In genomic region chr12:116159175-116159574, GRCh38 we compare ENCODE assay signal across 12 cellular contexts.
DNase-seq lines count a peak whose midpoint lies in the region; ATAC-seq lines count a peak whose summit lies in the region.
"Had no signal": no experiment of that assay in that cellular context is flagged by ENCODE, and none has a peak within 500 bp of the region (broad histone marks: within the 10 kb centered on the region; RNA-seq: fewer than 3 reads in every experiment).

No MANE protein-coding gene starts in this region.

- H3K4me3 ChIP-seq in GM23248: no peak overlapping the region

- DNase-seq in GM23248: peak; percentile 63
- peak; percentile 16 for DNase-seq in NCI-H226
- DNase-seq in dermis blood vessel endothelial cell: peak; percentile 57
- DNase-seq in middle frontal gyrus (ENCODE audit: extremely low spot score, low spot score): peak; percentile 27
- DNase-seq in activated CD4-positive, alpha-beta T cell treated with anti-CD3 and anti-CD28 coated beads, Interleukin-2, amount 50 U/mL, for 1 hour: no peak
- DNase-seq in NCI-H146 treated with DMSO at 0.1 percent for 48 hours (lab: John Stamatoyannopoulos, UW; ENCODE audit: unreplicated experiment): no peak
- no peak for DNase-seq in left lobe of liver (ENCODE audit: low spot score)
- DNase-seq: activated CD4-positive, alpha-beta memory T cell treated with anti-CD3 and anti-CD28 coated beads, Interleukin-2, amount 10 ng/mL, durations not matched to agents 7 days and 5 days; nephron progenitor cell; small intestine; T-cell had no signal

- H3K9ac ChIP-seq in GM23248: no peak overlapping the region

- ATAC-seq in GM18909 (IDR thresholded peaks at IDR 0.05; ENCODE audit: poor library complexity, unreplicated experiment) (no peak), left lobe of liver (no peak)
- ATAC-seq: T-cell had no signal

- peaks cover 42% of the 10 kb centered on the region for H3K4me1 ChIP-seq in GM23248 (ENCODE audit: insufficient read depth)

- peak overlapping the region; percentile 0 for H3K4me2 ChIP-seq in GM23248 (ENCODE audit: unreplicated experiment)

- H3K79me2 ChIP-seq in GM23248 (ENCODE audit: insufficient read depth): peaks cover 100% of the 10 kb centered on the region

- no peaks in the 10 kb centered on the region for H3K36me3 ChIP-seq in GM23248 (ENCODE audit: low read depth)

- no peak overlapping the region for H2AFZ ChIP-seq in GM23248

- H3K9me2 ChIP-seq in GM23248 (ENCODE audit: insufficient read depth): no peaks in the 10 kb centered on the region

- peaks cover 41% of the 10 kb centered on the region for H4K20me1 ChIP-seq in GM23248 (ENCODE audit: insufficient read depth)

- H3K9me3 ChIP-seq in GM23248 (ENCODE audit: low read depth): no peaks in the 10 kb centered on the region

- no peaks in the 10 kb centered on the region for H3K27me3 ChIP-seq in GM23248 (replicated peaks; ENCODE audit: insufficient read depth)

- 22 to 31% methylated on average over 1 of the region's 1 CpG for WGBS in GM23248 (ENCODE audit: low coverage in 1 of 2, low lambda C conversion rate in 2 of 2, missing lambda C conversion rate in 2 of 2), 2 experiments

- no peak overlapping the region for H3K27ac ChIP-seq in GM23248

- peaks cover 8% of the 10 kb centered on the region for H3F3A ChIP-seq in GM23248 (ENCODE audit: insufficient read depth)

- in situ Hi-C loops in GM23248 (cut with MboI): no loop called here

Comparison
In these comparisons a context has a peak if more than half of its experiments do, and no peak if none do; other contexts are left out.
1. DNase-seq: peak in GM23248 (single experiment), NCI-H226 (single experiment), dermis blood vessel endothelial cell (single experiment) and middle frontal gyrus (single experiment); none in activated CD4-positive, alpha-beta T cell treated with anti-CD3 and anti-CD28 coated beads, Interleukin-2, amount 50 U/mL, for 1 hour (single experiment), NCI-H146 treated with DMSO at 0.1 percent for 48 hours (single experiment) and left lobe of liver (single experiment).